14 cellular contexts compared by ENCODE assay signal in the genomic region with DNA sequence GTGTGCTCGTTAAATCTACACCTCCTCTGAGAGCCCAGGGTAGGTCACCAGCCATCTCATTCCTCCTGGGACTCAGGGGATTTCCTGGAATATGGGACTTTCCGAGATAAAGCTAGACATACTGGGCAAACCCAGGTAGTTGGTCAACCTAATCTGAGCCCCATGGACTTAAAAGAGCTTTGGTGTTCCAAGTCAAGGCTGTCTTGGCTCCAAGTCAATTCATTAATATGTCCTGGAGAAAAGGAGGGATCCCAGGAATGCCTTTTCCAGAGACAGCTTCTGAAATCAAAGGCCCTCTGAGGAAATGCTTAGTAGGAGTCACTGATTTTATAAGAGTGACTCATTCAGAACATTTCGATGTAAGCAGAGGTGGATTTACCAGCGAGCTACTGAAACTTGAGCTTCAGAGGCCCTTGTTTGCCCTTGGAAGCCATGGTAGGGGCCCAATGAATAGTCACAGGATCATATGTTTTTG.
DNase-seq lines count a peak whose midpoint lies in the region; ATAC-seq and TF ChIP-seq lines count a peak whose summit lies in the region.
"Had no signal": no experiment of that assay in that cellular context is flagged by ENCODE, and none has a peak within 500 bp of the region (broad histone marks: within the 10 kb centered on the region; RNA-seq: fewer than 3 reads in every experiment).

No MANE protein-coding gene starts in this region.

- H3K36me3 Mint-ChIP-seq in Calu3 (ENCODE audit: insufficient read depth, unreplicated experiment) (peaks cover 6% of the 10 kb centered on the region), osteocyte (ENCODE audit: unreplicated experiment) (no peaks in the 10 kb centered on the region)

- H3K9me3 Mint-ChIP-seq in Calu3 (ENCODE audit: low read depth, unreplicated experiment) (no peaks in the 10 kb centered on the region), osteocyte (ENCODE audit: unreplicated experiment) (no peaks in the 10 kb centered on the region)

- peaks cover 0 to 15% (median 0%) of the 10 kb centered on the region in 9 donors for H3K27me3 ChIP-seq in heart left ventricle
- H3K27me3 ChIP-seq: testis had no signal

- ATAC-seq in heart left ventricle: no peak

- CTCF ChIA-PET in Calu3 (lab: Charles Lee): interaction anchor here (0.8 to 1.6 kb wide), 5 partner anchors 9 to 226 kb away, joined by 3 to 7 read pairs (median 3); no protein-coding TSS in a partner anchor

- H3K4me3 ChIP-seq in heart left ventricle: no peak overlapping the region
- H3K4me3 ChIP-seq: testis had no signal

- TF ChIP-seq CTCF in Calu3 (IDR thresholded peaks at IDR 0.05; ENCODE audit: unreplicated experiment): no peak
- TF ChIP-seq CTCF in osteocyte (IDR thresholded peaks at IDR 0.05): no peak
- no peak for TF ChIP-seq CTCF in heart left ventricle (IDR thresholded peaks at IDR 0.05)

- no peaks in the 10 kb centered on the region for H3K9me3 ChIP-seq in heart left ventricle
- H3K9me3 ChIP-seq: testis had no signal

- TF ChIP-seq POLR2A in heart left ventricle (IDR thresholded peaks at IDR 0.05): no peak

- DNase-seq in Calu3 (no peak), NCI-H460 (ENCODE audit: extremely low read depth, low read depth) (peak; percentile 23), dedifferentiated amniotic fluid mesenchymal stem cell (ENCODE audit: extremely low spot score) (peak; percentile 69), osteocyte (ENCODE audit: extremely low spot score, unreplicated experiment) (no peak), foreskin melanocyte (no peak), heart left ventricle (no peak)
- no peak for DNase-seq in activated effector memory CD4-positive, alpha-beta T cell treated with anti-CD3 and anti-CD28 coated beads, Interleukin-2, amount 50 U/mL, for 16 hours
- no peak for DNase-seq in activated naive CD4-positive, alpha-beta T cell treated with Interleukin-2 at 50 U/mL for 16 hours
- DNase-seq: central memory CD4-positive, alpha-beta T cell; GOT3; NCI-H2107; stimulated activated CD4-positive, alpha-beta T cell treated with anti-CD3 and anti-CD28 coated beads, Interleukin-4, amount 100 ng/mL, for 1 hour; testis had no signal

- H3K4me1 Mint-ChIP-seq in Calu3 (ENCODE audit: low read depth, unreplicated experiment) (peaks cover 27% of the 10 kb centered on the region), osteocyte (ENCODE audit: unreplicated experiment) (peaks cover 16% of the 10 kb centered on the region)

- no peaks in the 10 kb centered on the region for H3K36me3 ChIP-seq in heart left ventricle

- no TSS peak for BruUV-seq in Calu3 (replicated peaks; lab: Mats Ljungman, UMichigan)

- H3K27ac Mint-ChIP-seq in Calu3 (ENCODE audit: unreplicated experiment): peak overlapping the region; percentile 52
- peak overlapping the region; percentile 42 for H3K27ac Mint-ChIP-seq in osteocyte (ENCODE audit: unreplicated experiment)

- intact Hi-C loops in Calu3 (cut with micrococcal nuclease; ENCODE audit: unreplicated experiment): no loop called here
- intact Hi-C loops in heart left ventricle (cut with DNase I): no loop called here

- H3K4me1 ChIP-seq in heart left ventricle: peaks cover 0 to 21% (median 0%) of the 10 kb centered on the region in 12 donors

- H3K27me3 Mint-ChIP-seq in Calu3 (ENCODE audit: unreplicated experiment) (peaks cover 12% of the 10 kb centered on the region), osteocyte (ENCODE audit: unreplicated experiment) (no peaks in the 10 kb centered on the region)

- H3K27ac ChIP-seq in heart left ventricle: no peak overlapping the region
- H3K27ac ChIP-seq: HL-60, testis had no signal

- 56 to 74% (median 64%) methylated on average over 4 of the region's 4 CpGs for WGBS in heart left ventricle, 4 donors

- no peak overlapping the region for H3K4me3 Mint-ChIP-seq in Calu3 (ENCODE audit: low read depth, unreplicated experiment)
- no peak overlapping the region for H3K4me3 Mint-ChIP-seq in osteocyte (ENCODE audit: unreplicated experiment)

Comparison
In these comparisons a context has a peak if more than half of its experiments do, and no peak if none do; other contexts are left out.
1. DNase-seq: peak in NCI-H460 (single experiment) and dedifferentiated amniotic fluid mesenchymal stem cell (single experiment); none in Calu3 (single experiment), osteocyte (single experiment), foreskin melanocyte (single experiment), activated effector memory CD4-positive, alpha-beta T cell treated with anti-CD3 and anti-CD28 coated beads, Interleukin-2, amount 50 U/mL, for 16 hours (single experiment), activated naive CD4-positive, alpha-beta T cell treated with Interleukin-2 at 50 U/mL for 16 hours (single experiment) and heart left ventricle (0 of 5).